14 cellular contexts compared by ENCODE assay signal in the genomic region with DNA sequence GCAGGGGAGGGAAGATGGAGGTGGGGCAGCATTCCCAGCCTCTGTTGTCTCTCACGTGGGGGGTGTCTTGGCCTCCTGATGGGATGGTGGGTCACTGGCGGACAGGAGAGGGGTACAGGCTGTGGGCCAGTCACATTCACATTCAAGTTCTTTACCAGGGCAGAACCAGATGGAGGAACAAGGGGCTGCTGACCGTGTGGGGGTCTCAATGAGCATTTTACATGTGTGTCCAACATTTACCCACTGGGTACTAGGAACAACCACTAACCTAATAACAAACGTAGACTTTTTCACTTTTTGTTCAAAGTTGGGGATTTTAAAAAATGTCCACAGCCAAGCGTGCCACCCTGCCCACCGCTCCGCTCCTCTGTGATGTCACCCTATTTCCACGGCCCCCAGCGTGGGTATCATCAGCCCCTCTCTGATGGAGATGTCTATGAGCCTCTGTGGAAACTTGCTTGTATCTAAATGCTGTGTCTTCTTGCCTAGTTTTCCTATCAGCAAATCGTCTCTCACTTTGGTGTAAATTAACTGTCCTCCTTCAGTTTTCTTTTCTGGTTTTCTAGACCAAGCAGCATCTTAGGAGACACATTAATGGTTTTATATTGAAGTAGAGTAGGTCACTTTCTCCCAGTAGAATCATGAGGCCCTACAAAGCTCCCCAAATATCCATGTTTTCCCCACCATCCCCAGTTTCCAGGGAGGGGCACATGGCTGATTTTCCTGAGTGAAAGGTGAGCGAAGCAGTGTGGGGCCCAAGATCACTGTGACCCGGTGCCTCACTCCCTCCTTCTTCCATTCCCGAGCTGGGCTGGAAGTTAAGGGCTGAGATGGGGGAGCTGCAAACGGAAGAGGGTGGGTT.
"Had no signal": no experiment of that assay in that cellular context is flagged by ENCODE, and none has a peak within 500 bp of the region (broad histone marks: within the 10 kb centered on the region; RNA-seq: fewer than 3 reads in every experiment).

No MANE protein-coding gene starts in this region.

- H3K4me1 ChIP-seq: adrenal gland had no signal

- ATAC-seq: stimulated activated effector memory CD8-positive, alpha-beta T cell treated with anti-CD3 and anti-CD28 coated beads, Interleukin-12 subunit alpha, Interleukin-12 subunit beta, amount 100 ng/mL, for 72 hours; WTC11 had no signal

- DNase-seq: activated CD4-positive, alpha-beta T cell treated with anti-CD3 and anti-CD28 coated beads, Interleukin-2, amount 10 ng/mL, durations not matched to agents 24 days and 14 days; effector CD4-positive, alpha-beta T cell; foreskin fibroblast; kidney glomerular epithelial cell; midbrain; stimulated activated CD4-positive, alpha-beta T cell treated with anti-CD3 and anti-CD28 coated beads, Interleukin-12 subunit alpha, Interleukin-12 subunit beta, amount 100 ng/mL, for 4 hours; stimulated activated CD4-positive, alpha-beta T cell treated with anti-CD3 and anti-CD28 coated beads, Interleukin-2, amount 100 ng/mL, for 24 hours; T-helper 2 cell had no signal

- H3K4me3 ChIP-seq: adrenal gland, cardiac muscle cell, ovary had no signal

- H3K27ac ChIP-seq: adrenal gland, cardiac muscle cell, ovary had no signal

- FAIRE-seq: colon had no signal

- H3K9me3 ChIP-seq: adrenal gland, ovary had no signal

- H3K36me3 ChIP-seq: adrenal gland, cardiac muscle cell, ovary had no signal

- H3K27me3 ChIP-seq: adrenal gland, cardiac muscle cell, ovary had no signal
